ENCODE assay signal across 1 cellular context in the genomic region with DNA sequence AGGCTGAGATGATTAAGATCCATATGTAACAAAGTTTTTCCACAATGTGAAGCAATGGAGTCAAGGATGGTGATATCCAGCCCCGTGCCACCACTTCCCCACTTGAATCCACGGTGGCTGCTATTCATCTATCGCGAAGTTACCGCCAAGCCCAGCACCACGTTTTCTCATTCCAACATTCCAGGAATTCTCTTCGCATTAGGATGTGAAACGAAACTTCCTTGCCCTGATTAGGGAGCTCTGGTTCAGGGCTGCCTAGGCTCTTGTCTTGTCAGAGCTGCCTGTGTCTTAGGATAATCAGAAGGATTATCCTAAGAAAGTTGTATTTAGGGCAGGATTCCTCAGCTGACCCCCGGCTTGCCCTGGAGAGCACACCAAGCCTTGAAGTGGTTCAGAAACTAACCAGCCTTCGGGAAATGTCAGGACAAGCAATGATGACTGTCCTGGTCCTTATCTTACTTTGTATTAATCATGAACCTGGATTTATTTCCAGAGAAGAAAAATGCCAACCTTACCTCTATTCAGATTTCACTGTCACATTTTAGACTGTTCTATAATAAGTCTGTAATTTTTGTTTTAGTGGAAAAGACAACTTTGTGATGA.
TF ChIP-seq lines count a peak whose summit lies in the region.

No MANE protein-coding gene starts in this region.

TF ChIP-seq in SK-N-SH, 30 proteins besides CTCF, POLR2A, EP300 and RAD21 (continued from another document):
- TF ChIP-seq, protein P1, sequence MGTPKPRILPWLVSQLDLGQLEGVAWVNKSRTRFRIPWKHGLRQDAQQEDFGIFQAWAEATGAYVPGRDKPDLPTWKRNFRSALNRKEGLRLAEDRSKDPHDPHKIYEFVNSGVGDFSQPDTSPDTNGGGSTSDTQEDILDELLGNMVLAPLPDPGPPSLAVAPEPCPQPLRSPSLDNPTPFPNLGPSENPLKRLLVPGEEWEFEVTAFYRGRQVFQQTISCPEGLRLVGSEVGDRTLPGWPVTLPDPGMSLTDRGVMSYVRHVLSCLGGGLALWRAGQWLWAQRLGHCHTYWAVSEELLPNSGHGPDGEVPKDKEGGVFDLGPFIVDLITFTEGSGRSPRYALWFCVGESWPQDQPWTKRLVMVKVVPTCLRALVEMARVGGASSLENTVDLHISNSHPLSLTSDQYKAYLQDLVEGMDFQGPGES (IDR thresholded peaks at IDR 0.05; ENCODE audit: low read depth, low read length): no peak
- peak; percentile 47; the same call in 1 of the 2 replicates for TF ChIP-seq TCF12 (IDR thresholded peaks at IDR 0.05)
- TF ChIP-seq, protein P2, sequence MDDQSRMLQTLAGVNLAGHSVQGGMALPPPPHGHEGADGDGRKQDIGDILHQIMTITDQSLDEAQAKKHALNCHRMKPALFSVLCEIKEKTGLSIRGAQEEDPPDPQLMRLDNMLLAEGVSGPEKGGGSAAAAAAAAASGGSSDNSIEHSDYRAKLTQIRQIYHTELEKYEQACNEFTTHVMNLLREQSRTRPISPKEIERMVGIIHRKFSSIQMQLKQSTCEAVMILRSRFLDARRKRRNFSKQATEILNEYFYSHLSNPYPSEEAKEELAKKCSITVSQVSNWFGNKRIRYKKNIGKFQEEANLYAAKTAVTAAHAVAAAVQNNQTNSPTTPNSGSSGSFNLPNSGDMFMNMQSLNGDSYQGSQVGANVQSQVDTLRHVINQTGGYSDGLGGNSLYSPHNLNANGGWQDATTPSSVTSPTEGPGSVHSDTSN (IDR thresholded peaks at IDR 0.05): no peak; the same call in 1 of the 2 replicates
- no peak for TF ChIP-seq GATA2 (CRISPR knock-in tag; IDR thresholded peaks at IDR 0.05)
- 0 out of 2 replicates have a peak, but pooled peaks have one; percentile 7 for TF ChIP-seq FOXM1 (IDR thresholded peaks at IDR 0.05; ENCODE audit: low read depth)
- TF ChIP-seq EZH2phosphoT487 (IDR thresholded peaks at IDR 0.05; ENCODE audit: borderline replicate concordance, low read depth): no peak
- TF ChIP-seq RXRA (IDR thresholded peaks at IDR 0.05; ENCODE audit: borderline replicate concordance, low read depth): no peak; the same call in 1 of the 2 replicates
TF ChIP-seq in SK-N-SH: peak in this region for 9.
